ENCODE assay signal across 12 cellular contexts in genomic region chr7:2509298-2509906, GRCh38. TPM values are rescaled to one million over a fixed set of nuclear protein-coding genes. Genes with fewer than 3 reads are reported as not detected.
DNase-seq lines count a peak whose midpoint lies in the region; ATAC-seq and TF ChIP-seq lines count a peak whose summit lies in the region.
"Had no signal": no experiment of that assay in that cellular context is flagged by ENCODE, and none has a peak within 500 bp of the region (broad histone marks: within the 10 kb centered on the region; RNA-seq: fewer than 3 reads in every experiment).

No MANE protein-coding gene starts in this region.

- H3K4me1 ChIP-seq in breast epithelium (peaks cover 24 to 30% of the 10 kb centered on the region in 2 donors), endodermal cell (ENCODE audit: control insufficient read depth, insufficient read depth, low read length) (peaks cover 15% of the 10 kb centered on the region), subcutaneous abdominal adipose tissue (ENCODE audit: control insufficient read depth in 5 of 5, insufficient read depth in 5 of 5, low read length in 5 of 5) (peaks cover 14 to 62% (median 56%) of the 10 kb centered on the region in 5 donors), esophagus squamous epithelium (peaks cover 40 to 73% (median 51%) of the 10 kb centered on the region in 3 donors)

- H3K4me1 Mint-ChIP-seq in MCF 10A (ENCODE audit: insufficient read depth, unreplicated experiment) (peaks cover 9% of the 10 kb centered on the region), T-cell (peaks cover 53 to 69% (median 62%) of the 10 kb centered on the region in 3 donors), endodermal cell (peaks cover 27% of the 10 kb centered on the region)

- ATAC-seq in T-cell (replicated peaks in 1 of 4): no peak

- no peak for TF ChIP-seq POLR2A in breast epithelium (IDR thresholded peaks at IDR 0.05)
- no peak for TF ChIP-seq POLR2A in esophagus squamous epithelium (IDR thresholded peaks at IDR 0.05)

- H3K9me3 Mint-ChIP-seq in MCF 10A (ENCODE audit: unreplicated experiment) (no peaks in the 10 kb centered on the region), T-cell (no peaks in the 10 kb centered on the region), endodermal cell (no peaks in the 10 kb centered on the region)

- POLR2A ChIA-PET in MCF 10A (lab: Yijun Ruan, JAX) (no interaction called here), T-cell (lab: Charles Lee) (interaction anchor here in 1 of 2 donors (0.6 to 0.7 kb wide), 2 partner anchors 20 to 582 kb away, joined by 3 read pairs; no protein-coding TSS in a partner anchor)

- H3K36me3 Mint-ChIP-seq in MCF 10A (ENCODE audit: insufficient read depth, unreplicated experiment) (no peaks in the 10 kb centered on the region), T-cell (no peaks in the 10 kb centered on the region), endodermal cell (ENCODE audit: low read depth) (no peaks in the 10 kb centered on the region)

- H3K36me3 ChIP-seq in breast epithelium (no peaks in the 10 kb centered on the region), endodermal cell (ENCODE audit: control insufficient read depth, insufficient read depth, low read length) (no peaks in the 10 kb centered on the region), subcutaneous abdominal adipose tissue (ENCODE audit: control insufficient read depth in 5 of 5, insufficient read depth in 5 of 5, low read length in 5 of 5) (no peaks in the 10 kb centered on the region), esophagus squamous epithelium (no peaks in the 10 kb centered on the region)

- H3K9ac ChIP-seq in endodermal cell (ENCODE audit: extremely low read depth, low read length, poor library complexity, severe bottlenecking) (no peak overlapping the region), subcutaneous abdominal adipose tissue (ENCODE audit: low read length in 5 of 5) (peak overlapping the region in 2 of 5 donors; percentile 23 to 35)

- peak overlapping the region; percentile 72 to 87 for H3K27ac ChIP-seq in breast epithelium
- peak overlapping the region; percentile 60 for H3K27ac ChIP-seq in endodermal cell (ENCODE audit: low read depth, low read length)
- peak overlapping the region; percentile 23 for H3K27ac ChIP-seq in subcutaneous abdominal adipose tissue (ENCODE audit: low read depth, low read length)
- H3K27ac ChIP-seq in esophagus squamous epithelium: peak overlapping the region in 2 of 4 donors; percentile 65 to 86

- no peaks in the 10 kb centered on the region for H3K9me3 ChIP-seq in breast epithelium
- H3K9me3 ChIP-seq in endodermal cell (ENCODE audit: control insufficient read depth, low read length): no peaks in the 10 kb centered on the region
- no peaks in the 10 kb centered on the region for H3K9me3 ChIP-seq in subcutaneous abdominal adipose tissue (ENCODE audit: control insufficient read depth in 5 of 5, low read length in 5 of 5)
- no peaks in the 10 kb centered on the region for H3K9me3 ChIP-seq in esophagus squamous epithelium

- CTCF ChIA-PET in MCF 10A (lab: Yijun Ruan, JAX) (interaction anchor here (0.7 kb wide), 1 partner anchor 164 kb away, joined by 3 read pairs; no protein-coding TSS in a partner anchor), T-cell (lab: Charles Lee) (no interaction called here)

- H3K27ac Mint-ChIP-seq in MCF 10A (ENCODE audit: low read depth, unreplicated experiment): no peak overlapping the region
- H3K27ac Mint-ChIP-seq in T-cell: peak overlapping the region in 1 of 2 donors; percentile 97
- no peak overlapping the region for H3K27ac Mint-ChIP-seq in endodermal cell

- no peaks in the 10 kb centered on the region for H3K27me3 Mint-ChIP-seq in MCF 10A (ENCODE audit: insufficient read depth, unreplicated experiment)
- no peaks in the 10 kb centered on the region for H3K27me3 Mint-ChIP-seq in T-cell
- no peaks in the 10 kb centered on the region for H3K27me3 Mint-ChIP-seq in endodermal cell (ENCODE audit: insufficient read depth)

- DNase-seq in breast epithelium (ENCODE audit: low spot score in 2 of 2) (no peak), MCF 10A (ENCODE audit: unreplicated experiment) (no peak), T-cell (no peak), endodermal cell (no peak), esophagus squamous epithelium (lab: John Stamatoyannopoulos, UW) (no peak), cortex of kidney (lab: John Stamatoyannopoulos, UW) (no peak), GM19240 (ENCODE audit: insufficient read length, low spot score) (no peak)
- DNase-seq: SIG-M5 had no signal

- H3K4me3 ChIP-seq in breast epithelium (peak overlapping the region in 1 of 3 donors; percentile 52), endodermal cell (ENCODE audit: low read length) (no peak overlapping the region), subcutaneous abdominal adipose tissue (ENCODE audit: low read depth in 1 of 5, low read length in 5 of 5) (peak overlapping the region in 1 of 5 donors; percentile 34), esophagus squamous epithelium (no peak overlapping the region)

- 70 to 85% methylated on average over 4 to 23 of the region's 23 CpGs for WGBS in endodermal cell (ENCODE audit: insufficient coverage in 1 of 2, insufficient read length in 1 of 2), 2 experiments
- WGBS in esophagus squamous epithelium, 2 donors: 64% methylated on average over 3 of the region's 23 CpGs; no CpG with 5 or more reads in 1 of the 2 donors

- TF ChIP-seq CTCF in breast epithelium (IDR thresholded peaks at IDR 0.05): no peak
- no peak for TF ChIP-seq CTCF in MCF 10A (IDR thresholded peaks at IDR 0.05; ENCODE audit: unreplicated experiment)
- TF ChIP-seq CTCF in endodermal cell (conservative IDR thresholded peaks at IDR 0.05): peak; percentile 19
- no peak for TF ChIP-seq CTCF in esophagus squamous epithelium (IDR thresholded peaks at IDR 0.05)

- H3K27me3 ChIP-seq in breast epithelium (no peaks in the 10 kb centered on the region), endodermal cell (ENCODE audit: control insufficient read depth, insufficient read depth, low read length, poor library complexity, severe bottlenecking) (no peaks in the 10 kb centered on the region), subcutaneous abdominal adipose tissue (ENCODE audit: control insufficient read depth in 5 of 5, insufficient read depth in 4 of 5, low read length in 5 of 5) (no peaks in the 10 kb centered on the region), esophagus squamous epithelium (peaks cover 0 to 94% (median 0%) of the 10 kb centered on the region in 4 donors)

- intact Hi-C loops in breast epithelium (cut with DNase I; ENCODE audit: low total_unique reads): no loop called here
- intact Hi-C loops in MCF 10A (cut with micrococcal nuclease): no loop called here
- intact Hi-C loops in esophagus squamous epithelium (cut with DNase I): no loop called here

- H3K4me3 Mint-ChIP-seq in MCF 10A (ENCODE audit: unreplicated experiment) (no peak overlapping the region), T-cell (peak overlapping the region; percentile 69 to 83 (median 77)), endodermal cell (no peak overlapping the region)

- BruUV-seq in MCF 10A (replicated peaks; lab: Mats Ljungman, UMichigan): no TSS peak

RNA-seq across cellular contexts. Expression of gene LFNG, which starts 10.2 kb away (rescaled TPM):
- total RNA-seq in breast epithelium: 10 to 100 TPM in 1 of 3 donors, 1 to 10 TPM in 2; 5.0 to 16.4 (median 9.1) TPM
- 1.7 and 2.4 TPM in 2 replicates for total RNA-seq in MCF 10A (2022)
- 100 to 1,000 TPM; 110 to 198 (median 182) TPM for total RNA-seq in T-cell
- 10 to 100 TPM; 16.0 to 47.2 TPM for total RNA-seq in endodermal cell
- 54.6 TPM for polyA plus RNA-seq in endodermal cell (2013, experiment 1 of 2)
- 43.4 TPM for polyA plus RNA-seq in endodermal cell (2013, experiment 2 of 2)
- 10 to 100 TPM in 3 of 4 donors, 1 to 10 TPM in 1; 6.1 to 17.2 (median 11.9) TPM for total RNA-seq in esophagus squamous epithelium

RNA-seq across cellular contexts. Expression of gene GRIFIN, which starts 33.2 kb away (rescaled TPM):
- not detected for total RNA-seq in breast epithelium
- total RNA-seq in MCF 10A (2022): not detected in 2 replicates
- total RNA-seq in T-cell: not detected
- not detected for total RNA-seq in endodermal cell
- polyA plus RNA-seq in endodermal cell (2013, experiment 1 of 2): not detected
- polyA plus RNA-seq in endodermal cell (2013, experiment 2 of 2): not detected
- not detected for total RNA-seq in esophagus squamous epithelium
- total RNA-seq: frontal cortex had no signal
- polyA plus RNA-seq: adipose tissue, neural cell had no signal

RNA-seq across cellular contexts. Expression of gene BRAT1, which starts 45.9 kb away (rescaled TPM):
- total RNA-seq in breast epithelium: 10 to 100 TPM; 20.8 to 36.4 (median 28.4) TPM
- total RNA-seq in MCF 10A (2022): 15.4 and 18.0 TPM in 2 replicates
- total RNA-seq in T-cell: 10 to 100 TPM; 23.6 to 46.2 (median 43.1) TPM
- 10 to 100 TPM; 42.1 to 42.7 TPM for total RNA-seq in endodermal cell
- polyA plus RNA-seq in endodermal cell (2013, experiment 1 of 2): 46.3 TPM
- 42.2 TPM for polyA plus RNA-seq in endodermal cell (2013, experiment 2 of 2)
- 10 to 100 TPM; 15.5 to 28.3 (median 22.8) TPM for total RNA-seq in esophagus squamous epithelium

RNA-seq across cellular contexts. Expression of gene IQCE, which starts 49.4 kb away (rescaled TPM):
- total RNA-seq in breast epithelium: 10 to 100 TPM; 13.4 to 22.7 (median 13.8) TPM
- 16.7 and 23.9 TPM in 2 replicates for total RNA-seq in MCF 10A (2022)
- total RNA-seq in T-cell: 10 to 100 TPM in 1 of 5 donors, 1 to 10 TPM in 4; 4.5 to 11.7 (median 8.0) TPM
- total RNA-seq in endodermal cell: 10 to 100 TPM; 15.4 to 20.8 TPM
- polyA plus RNA-seq in endodermal cell (2013, experiment 1 of 2): 15.7 TPM
- 13.5 TPM for polyA plus RNA-seq in endodermal cell (2013, experiment 2 of 2)
- 10 to 100 TPM in 1 of 4 donors, 1 to 10 TPM in 3; 4.5 to 10.6 (median 6.3) TPM for total RNA-seq in esophagus squamous epithelium

Comparison
In these comparisons a context has a peak if more than half of its experiments do, and no peak if none do; other contexts are left out.
1. H3K4me3 Mint-ChIP-seq: peak in T-cell (3 of 3); none in MCF 10A (single experiment) and endodermal cell (single experiment).